1 cellular context compared by ENCODE assay signal in genomic region chr15:64634576-64635485, GRCh38.
TF ChIP-seq lines count a peak whose summit lies in the region.

No MANE protein-coding gene starts in this region.

TF ChIP-seq in GM12878, 131 proteins besides CTCF, POLR2A, EP300 and RAD21 (continued from another document):
- TF ChIP-seq BCL3 (IDR thresholded peaks at IDR 0.05; ENCODE audit: borderline replicate concordance, insufficient read depth, low read depth, low read length, poor library complexity, severe bottlenecking) (peak; percentile 88), SPI1 (IDR thresholded peaks at IDR 0.05; ENCODE audit: borderline replicate concordance, insufficient read depth, low read depth, low read length) (no peak)
